19 cellular contexts compared by ENCODE assay signal in genomic region chr9:112550531-112550930, GRCh38.
"Had no signal": no experiment of that assay in that cellular context is flagged by ENCODE, and none has a peak within 500 bp of the region (broad histone marks: within the 10 kb centered on the region; RNA-seq: fewer than 3 reads in every experiment).

No MANE protein-coding gene starts in this region.

- H3K36me3 Mint-ChIP-seq: naive B cell had no signal

- H3K36me3 ChIP-seq: ascending aorta, colonic mucosa, prostate gland, right lobe of liver had no signal

- H3K27me3 Mint-ChIP-seq: activated CD4-positive, alpha-beta T cell treated with anti-CD3 and anti-CD28 coated beads for 36 hours; activated CD8-positive, alpha-beta T cell treated with anti-CD3 and anti-CD28 coated beads for 36 hours; activated naive CD8-positive, alpha-beta T cell treated with anti-CD3 and anti-CD28 coated beads, Interleukin-2, amount 50 U/mL, for 24 hours; naive B cell; type B pancreatic cell had no signal

- H3K4me1 ChIP-seq: colonic mucosa, prostate gland had no signal

- H3K4me3 ChIP-seq: ascending aorta, colonic mucosa, prostate gland, right lobe of liver had no signal

- H3K27me3 ChIP-seq: ascending aorta, colonic mucosa, right lobe of liver had no signal

- H3K4me3 Mint-ChIP-seq: activated CD4-positive, alpha-beta T cell treated with anti-CD3 and anti-CD28 coated beads for 36 hours; activated CD8-positive, alpha-beta T cell treated with anti-CD3 and anti-CD28 coated beads for 36 hours; activated naive CD8-positive, alpha-beta T cell treated with anti-CD3 and anti-CD28 coated beads, Interleukin-2, amount 50 U/mL, for 24 hours; activated T-helper 1 cell treated with anti-CD3 and anti-CD28 coated beads, Interleukin-12 subunit alpha, Interleukin-12 subunit beta, Interleukin-2, Interleukin-4 antibody, amounts not matched to agents 30 ng/mL and 10 ng/mL and 1 ng/mL, durations not matched to agents 14 hours and 24 hours and 36 hours; naive B cell; type B pancreatic cell had no signal

- ATAC-seq: activated CD4-positive, alpha-beta T cell treated with anti-CD3 and anti-CD28 coated beads for 36 hours; activated CD8-positive, alpha-beta T cell treated with anti-CD3 and anti-CD28 coated beads for 36 hours; activated naive CD8-positive, alpha-beta T cell treated with anti-CD3 and anti-CD28 coated beads, Interleukin-2, amount 50 U/mL, for 24 hours had no signal

- H3K9me3 Mint-ChIP-seq: activated CD8-positive, alpha-beta T cell treated with anti-CD3 and anti-CD28 coated beads for 36 hours; activated T-helper 1 cell treated with anti-CD3 and anti-CD28 coated beads, Interleukin-12 subunit alpha, Interleukin-12 subunit beta, Interleukin-2, Interleukin-4 antibody, amounts not matched to agents 30 ng/mL and 10 ng/mL and 1 ng/mL, durations not matched to agents 14 hours and 24 hours and 36 hours; naive B cell had no signal

- DNase-seq: activated CD4-positive, alpha-beta T cell treated with anti-CD3 and anti-CD28 coated beads for 36 hours; activated CD8-positive, alpha-beta memory T cell treated with anti-CD3 and anti-CD28 coated beads, Interleukin-2, amount 50 U/mL, for 48 hours; activated CD8-positive, alpha-beta T cell treated with anti-CD3 and anti-CD28 coated beads for 36 hours; activated naive CD4-positive, alpha-beta T cell; activated naive CD8-positive, alpha-beta T cell treated with anti-CD3 and anti-CD28 coated beads, Interleukin-2, amount 50 U/mL, for 24 hours; caudate nucleus; colonic mucosa; effector memory CD4-positive, alpha-beta T cell; midbrain; naive B cell; right lobe of liver; stimulated activated CD4-positive, alpha-beta T cell treated with anti-CD3 and anti-CD28 coated beads, Interleukin-2, amount 100 ng/mL, for 24 hours; stimulated activated naive CD4-positive, alpha-beta T cell; T-helper 1 cell had no signal

- H3K9me3 ChIP-seq: ascending aorta, colonic mucosa, prostate gland, right lobe of liver had no signal

- H3K27ac ChIP-seq: ascending aorta, colonic mucosa, prostate gland, right lobe of liver, VCaP had no signal

- H3K27ac Mint-ChIP-seq: activated CD4-positive, alpha-beta T cell treated with anti-CD3 and anti-CD28 coated beads for 36 hours; activated CD8-positive, alpha-beta T cell treated with anti-CD3 and anti-CD28 coated beads for 36 hours; activated naive CD8-positive, alpha-beta T cell treated with anti-CD3 and anti-CD28 coated beads, Interleukin-2, amount 50 U/mL, for 24 hours; activated T-helper 1 cell treated with anti-CD3 and anti-CD28 coated beads, Interleukin-12 subunit alpha, Interleukin-12 subunit beta, Interleukin-2, Interleukin-4 antibody, amounts not matched to agents 30 ng/mL and 10 ng/mL and 1 ng/mL, durations not matched to agents 14 hours and 24 hours and 36 hours; type B pancreatic cell had no signal
